1 cellular context compared by ENCODE assay signal in the genomic region with DNA sequence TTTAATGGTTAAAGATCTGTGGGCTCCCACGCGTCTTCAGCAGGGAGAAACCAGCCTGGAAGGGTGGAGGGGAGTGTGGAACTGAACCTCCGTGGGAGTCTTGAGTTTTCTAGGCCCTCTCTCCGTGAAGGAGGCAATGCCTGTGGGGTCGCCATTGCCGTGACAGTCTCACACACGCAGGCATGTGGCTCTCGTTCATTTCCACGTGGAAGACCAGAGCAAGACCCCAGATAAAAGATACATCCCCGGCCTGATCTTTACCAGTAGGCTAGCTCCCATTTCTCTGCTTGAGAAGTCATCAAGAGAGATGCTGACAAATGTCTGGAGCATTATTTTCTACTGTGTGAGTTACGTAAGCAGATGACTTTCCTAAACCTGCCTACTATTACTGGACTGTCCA.
TF ChIP-seq lines count a peak whose summit lies in the region.

No MANE protein-coding gene starts in this region.

TF ChIP-seq in endothelial cell of umbilical vein, 7 proteins besides CTCF, POLR2A, EP300 and RAD21:
- TF ChIP-seq FOS (IDR thresholded peaks at IDR 0.05; ENCODE audit: borderline replicate concordance, insufficient read depth, low read length) (no peak), MYC (IDR thresholded peaks at IDR 0.05; ENCODE audit: low read depth, low read length) (no peak), POLR2AphosphoS5 (IDR thresholded peaks at IDR 0.05; ENCODE audit: insufficient read depth, low read depth, low read length) (no peak), JUN (IDR thresholded peaks at IDR 0.05; ENCODE audit: borderline replicate concordance, insufficient read depth, insufficient read length, low read depth) (no peak), GATA2 (IDR thresholded peaks at IDR 0.05; ENCODE audit: insufficient read depth, insufficient read length, low read depth, low read length) (no peak), EZH2 (IDR thresholded peaks at IDR 0.05; ENCODE audit: borderline replicate concordance, low read depth, low read length, severe bottlenecking) (no peak)
- TF ChIP-seq, protein P1, sequence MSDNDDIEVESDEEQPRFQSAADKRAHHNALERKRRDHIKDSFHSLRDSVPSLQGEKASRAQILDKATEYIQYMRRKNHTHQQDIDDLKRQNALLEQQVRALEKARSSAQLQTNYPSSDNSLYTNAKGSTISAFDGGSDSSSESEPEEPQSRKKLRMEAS (IDR thresholded peaks at IDR 0.05; ENCODE audit: insufficient read depth, insufficient read length) = no peak
TF ChIP-seq in endothelial cell of umbilical vein: peak in this region for 0.
